Comparison of ENCODE assay signal across 21 cellular contexts in the genomic region with DNA sequence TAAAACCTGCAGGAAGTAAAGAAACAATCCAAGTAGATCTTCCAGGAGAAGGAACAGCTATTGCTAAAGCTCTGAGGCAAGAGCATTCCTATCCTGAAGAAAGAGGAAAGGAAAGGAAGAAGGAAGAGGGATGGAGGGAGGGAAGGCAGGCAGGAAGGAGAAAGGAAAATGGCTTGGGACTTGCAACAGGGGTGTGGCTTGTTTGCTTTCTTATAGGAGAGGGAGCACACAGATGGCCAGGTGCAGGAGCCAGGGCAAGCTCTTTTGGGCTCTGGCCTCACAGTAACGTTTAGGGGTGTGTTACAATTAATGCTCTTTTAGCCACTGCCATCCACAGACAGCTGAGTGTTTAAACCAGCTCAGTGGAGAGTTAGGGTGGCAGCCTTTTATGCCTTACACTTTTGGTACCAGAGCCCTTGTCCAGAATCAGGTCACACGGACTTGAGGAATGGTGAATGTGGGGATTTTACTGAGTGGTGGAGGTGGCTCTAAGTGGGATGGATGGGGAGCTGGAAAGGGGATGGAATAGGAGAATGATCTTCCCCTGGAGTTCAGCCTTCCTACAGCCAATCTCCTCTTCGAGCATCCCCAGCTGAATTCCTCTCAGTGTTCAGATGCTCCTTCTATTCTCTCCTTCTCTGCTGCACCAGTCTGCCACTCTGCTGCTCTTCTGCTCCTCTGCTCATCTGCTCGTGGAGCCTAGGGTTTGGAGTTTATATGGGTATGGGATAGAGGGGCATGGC.
DNase-seq lines count a peak whose midpoint lies in the region; ATAC-seq, FAIRE-seq and TF ChIP-seq lines count a peak whose summit lies in the region.
"Had no signal": no experiment of that assay in that cellular context is flagged by ENCODE, and none has a peak within 500 bp of the region (broad histone marks: within the 10 kb centered on the region; RNA-seq: fewer than 3 reads in every experiment).

No MANE protein-coding gene starts in this region.

- CTCF ChIA-PET in K562 (lab: Yijun Ruan, JAX; ENCODE audit: low intra/inter-chr PET ratio): no interaction called here

- no peak for TF ChIP-seq CTCF in natural killer cell (IDR thresholded peaks at IDR 0.05)
- no peak for TF ChIP-seq CTCF in K562 (IDR thresholded peaks at IDR 0.05 in 2 of 3, conservative IDR thresholded peaks at IDR 0.05 in 1 of 3; ENCODE audit: insufficient read depth in 2 of 3, low read depth in 1 of 3, low read length in 3 of 3)
- no peak for TF ChIP-seq CTCF in GM23338 (conservative IDR thresholded peaks at IDR 0.05; ENCODE audit: low read depth in 2 of 2)

- in situ Hi-C loops in K562 (cut with MboI): no loop called here

- H3K27ac ChIP-seq in K562 (ENCODE audit: extremely low read depth, low read depth, low read length) (no peak overlapping the region), GM23338 (ENCODE audit: low read depth) (no peak overlapping the region)
- H3K27ac ChIP-seq: Peyer's patch had no signal

- H3K4me1 Mint-ChIP-seq in activated CD4-positive, alpha-beta T cell treated with anti-CD3 and anti-CD28 coated beads, Interleukin-2, amount 10 ng/mL, durations not matched to agents 24 days and 14 days: peaks cover 63% of the 10 kb centered on the region
- H3K4me1 Mint-ChIP-seq in natural killer cell treated with Interleukin-12 subunit alpha and Interleukin-12 subunit beta and Interleukin-15 and Interleukin-18, amount 100 ng/mL, for 72 hours (ENCODE audit: low read depth in 2 of 2): peaks cover 34 to 51% of the 10 kb centered on the region in 2 donors
- H3K4me1 Mint-ChIP-seq in natural killer cell (peaks cover 11 to 13% of the 10 kb centered on the region in 2 donors), T-helper 17 cell (peaks cover 21% of the 10 kb centered on the region), GM23338 (peaks cover 5% of the 10 kb centered on the region; the same call in 2 of the 3 replicates)

- TF ChIP-seq POLR2A in K562 (conservative IDR thresholded peaks at IDR 0.05): no peak

- DNase-seq in activated CD4-positive, alpha-beta T cell treated with anti-CD3 and anti-CD28 coated beads, Interleukin-2, amount 10 ng/mL, durations not matched to agents 24 days and 14 days: peak; percentile 53
- DNase-seq in activated CD4-positive, alpha-beta T cell treated with anti-CD3 and anti-CD28 coated beads, Interleukin-2, amount 50 U/mL, for 4 hours: no peak
- no peak for DNase-seq in natural killer cell treated with Interleukin-12 subunit alpha and Interleukin-12 subunit beta and Interleukin-15 and Interleukin-18, amount 100 ng/mL, for 72 hours (ENCODE audit: low spot score)
- no peak for DNase-seq in natural killer cell
- no peak for DNase-seq in K562 (ENCODE audit: extremely low read depth in 1 of 4, low spot score in 3 of 4)
- no peak for DNase-seq in T-helper 17 cell
- no peak for DNase-seq in GM23338 (ENCODE audit: low spot score)
- DNase-seq: Calu3; CD4-positive, alpha-beta memory T cell; DMS53; NCI-H1105 treated with DMSO at 0.1 percent for 48 hours; NCI-H1694; NCI-H2081 treated with DMSO at 0.1 percent for 48 hours; NCI-H748 treated with DMSO at 0.1 percent for 48 hours; NK-92 treated with Interleukin-12 subunit alpha and Interleukin-12 subunit beta, amount 100 ng/mL, for 24 hours; Peyer's patch had no signal

- peaks cover 35% of the 10 kb centered on the region for H3K36me3 Mint-ChIP-seq in activated CD4-positive, alpha-beta T cell treated with anti-CD3 and anti-CD28 coated beads, Interleukin-2, amount 10 ng/mL, durations not matched to agents 24 days and 14 days (ENCODE audit: low read depth)
- H3K36me3 Mint-ChIP-seq in natural killer cell treated with Interleukin-12 subunit alpha and Interleukin-12 subunit beta and Interleukin-15 and Interleukin-18, amount 100 ng/mL, for 72 hours: peaks cover 43% of the 10 kb centered on the region
- H3K36me3 Mint-ChIP-seq in natural killer cell (peaks cover 13% of the 10 kb centered on the region), T-helper 17 cell (ENCODE audit: low read depth) (peaks cover 4% of the 10 kb centered on the region), GM23338 (ENCODE audit: low read depth) (peaks cover 6% of the 10 kb centered on the region; the same call in 2 of the 3 replicates)

- H3K9me1 ChIP-seq in K562 (ENCODE audit: control insufficient read depth, insufficient read depth, low read length): no peaks in the 10 kb centered on the region

- H3K9me3 Mint-ChIP-seq in activated CD4-positive, alpha-beta T cell treated with anti-CD3 and anti-CD28 coated beads, Interleukin-2, amount 10 ng/mL, durations not matched to agents 24 days and 14 days: peaks cover 20% of the 10 kb centered on the region
- peaks cover 12% of the 10 kb centered on the region for H3K9me3 Mint-ChIP-seq in natural killer cell treated with Interleukin-12 subunit alpha and Interleukin-12 subunit beta and Interleukin-15 and Interleukin-18, amount 100 ng/mL, for 72 hours
- H3K9me3 Mint-ChIP-seq in natural killer cell: no peaks in the 10 kb centered on the region
- H3K9me3 Mint-ChIP-seq in GM23338: peaks cover 13% of the 10 kb centered on the region; the same call in 2 of the 3 replicates

- FAIRE-seq in K562 (lab: Jason Lieb, UNC): no peak
- FAIRE-seq: A204.1, GM12891, GM18507 had no signal

- intact Hi-C loops in activated CD4-positive, alpha-beta T cell treated with anti-CD3 and anti-CD28 coated beads, Interleukin-2, amount 10 ng/mL, durations not matched to agents 24 days and 14 days (cut with micrococcal nuclease): loop anchor here (10.0 kb wide), 1 partner anchor 1756 kb away; no protein-coding TSS in a partner anchor
- intact Hi-C loops in natural killer cell (cut with micrococcal nuclease): no loop called here
- intact Hi-C loops in K562 (cut with micrococcal nuclease): no loop called here

- WGBS in K562 (ENCODE audit: insufficient coverage, low coverage, missing lambda C conversion rate): 38% methylated on average over 3 of the region's 4 CpGs

- BruUV-seq in K562 (replicated peaks; lab: Mats Ljungman, UMichigan): no TSS peak

- H3F3A ChIP-seq in GM23338 (replicated peaks; ENCODE audit: low read depth): no peaks in the 10 kb centered on the region

- H3K27me3 ChIP-seq in K562 (ENCODE audit: control insufficient read depth in 2 of 2, insufficient read depth in 2 of 2, low read length in 2 of 2) (no peaks in the 10 kb centered on the region), GM23338 (ENCODE audit: insufficient read depth) (no peaks in the 10 kb centered on the region)
- H3K27me3 ChIP-seq: Peyer's patch had no signal

- H3K9me2 ChIP-seq in GM23338 (ENCODE audit: insufficient read depth): 0 out of 2 replicates have a peak, but pooled peaks cover 4% of the 10 kb centered on the region

- no peak overlapping the region for H2AFZ ChIP-seq in K562 (ENCODE audit: low read depth, low read length)
- H2AFZ ChIP-seq in GM23338: no peak overlapping the region

- POLR2A ChIA-PET in K562 (lab: Yijun Ruan, JAX): interaction anchor here (0.7 kb wide), 1 partner anchor 77 kb away, joined by 3 read pairs; no protein-coding TSS in a partner anchor

- H3K4me3 Mint-ChIP-seq in activated CD4-positive, alpha-beta T cell treated with anti-CD3 and anti-CD28 coated beads, Interleukin-2, amount 10 ng/mL, durations not matched to agents 24 days and 14 days: no peak overlapping the region
- no peak overlapping the region for H3K4me3 Mint-ChIP-seq in natural killer cell treated with Interleukin-12 subunit alpha and Interleukin-12 subunit beta and Interleukin-15 and Interleukin-18, amount 100 ng/mL, for 72 hours
- no peak overlapping the region for H3K4me3 Mint-ChIP-seq in natural killer cell
- H3K4me3 Mint-ChIP-seq in T-helper 17 cell: no peak overlapping the region
- no peak overlapping the region for H3K4me3 Mint-ChIP-seq in GM23338
- H3K4me3 Mint-ChIP-seq: CD4-positive, alpha-beta memory T cell had no signal

- no peak for ATAC-seq in natural killer cell treated with Interleukin-12 subunit alpha and Interleukin-12 subunit beta and Interleukin-15 and Interleukin-18, amount 100 ng/mL, for 72 hours
- ATAC-seq in natural killer cell (no peak), K562 (no peak), T-helper 17 cell (no peak), GM23338 (no peak), HG03039 (IDR thresholded peaks at IDR 0.05; ENCODE audit: unreplicated experiment) (no peak)
- ATAC-seq: Right ventricle myocardium inferior had no signal

- no peaks in the 10 kb centered on the region for H4K20me1 ChIP-seq in K562 (replicated peaks; ENCODE audit: control insufficient read depth, insufficient read depth, low read length)
- no peaks in the 10 kb centered on the region for H4K20me1 ChIP-seq in GM23338 (replicated peaks; ENCODE audit: insufficient read depth)

- H3K27ac Mint-ChIP-seq in activated CD4-positive, alpha-beta T cell treated with anti-CD3 and anti-CD28 coated beads, Interleukin-2, amount 10 ng/mL, durations not matched to agents 24 days and 14 days: peak overlapping the region; percentile 81
- peak overlapping the region; percentile 11 to 49 for H3K27ac Mint-ChIP-seq in natural killer cell treated with Interleukin-12 subunit alpha and Interleukin-12 subunit beta and Interleukin-15 and Interleukin-18, amount 100 ng/mL, for 72 hours
- H3K27ac Mint-ChIP-seq in natural killer cell (no peak overlapping the region), T-helper 17 cell (no peak overlapping the region), GM23338 (no peak overlapping the region)

- H3K9me3 ChIP-seq in K562 (replicated peaks; ENCODE audit: control insufficient read depth, insufficient read depth, low read depth, low read length) (peaks cover 8% of the 10 kb centered on the region), T-helper 17 cell (ENCODE audit: control insufficient read depth, low read length, poor library complexity, severe bottlenecking) (no peaks in the 10 kb centered on the region)

- H3K4me3 ChIP-seq in K562: no peak overlapping the region
- H3K4me3 ChIP-seq in GM23338: no peak overlapping the region
- H3K4me3 ChIP-seq: Peyer's patch had no signal

- no peak for TF ChIP-seq EP300 in K562 (IDR thresholded peaks at IDR 0.05; ENCODE audit: low read length)

- H3K36me3 ChIP-seq in K562 (ENCODE audit: control insufficient read depth, insufficient read depth, low read length) (no peaks in the 10 kb centered on the region), GM23338 (ENCODE audit: insufficient read depth) (no peaks in the 10 kb centered on the region)
- H3K36me3 ChIP-seq: Peyer's patch had no signal

- no peaks in the 10 kb centered on the region for H3K27me3 Mint-ChIP-seq in activated CD4-positive, alpha-beta T cell treated with anti-CD3 and anti-CD28 coated beads, Interleukin-2, amount 10 ng/mL, durations not matched to agents 24 days and 14 days
- H3K27me3 Mint-ChIP-seq in natural killer cell treated with Interleukin-12 subunit alpha and Interleukin-12 subunit beta and Interleukin-15 and Interleukin-18, amount 100 ng/mL, for 72 hours: no peaks in the 10 kb centered on the region
- H3K27me3 Mint-ChIP-seq in natural killer cell (ENCODE audit: low read depth in 2 of 2): peaks cover 0 to 6% of the 10 kb centered on the region in 2 donors
- no peaks in the 10 kb centered on the region for H3K27me3 Mint-ChIP-seq in T-helper 17 cell
- H3K27me3 Mint-ChIP-seq in GM23338 (ENCODE audit: insufficient read depth, low read depth, poor library complexity): no peaks in the 10 kb centered on the region
- H3K27me3 Mint-ChIP-seq: CD4-positive, alpha-beta memory T cell had no signal

- H3K4me2 ChIP-seq in K562 (ENCODE audit: insufficient read depth, low read length) (no peak overlapping the region), GM23338 (no peak overlapping the region)

- H3K79me2 ChIP-seq in K562 (ENCODE audit: control insufficient read depth, insufficient read depth, low read length) (no peaks in the 10 kb centered on the region), GM23338 (replicated peaks; ENCODE audit: insufficient read depth) (no peaks in the 10 kb centered on the region)

- no peak for TF ChIP-seq RAD21 in K562 (CRISPR knock-in tag; conservative IDR thresholded peaks at IDR 0.05 in 1 of 2, IDR thresholded peaks at IDR 0.05 in 1 of 2)

- H3K4me1 ChIP-seq in K562 (replicated peaks in 1 of 2; ENCODE audit: control insufficient read depth in 2 of 2, insufficient read depth in 2 of 2, low read length in 2 of 2) (no peaks in the 10 kb centered on the region), GM23338 (ENCODE audit: insufficient read depth) (peaks cover 7% of the 10 kb centered on the region)
- H3K4me1 ChIP-seq: Peyer's patch had no signal

- no peak overlapping the region for H3K9ac ChIP-seq in K562 (ENCODE audit: insufficient read depth in 1 of 2, low read depth in 2 of 2, low read length in 2 of 2)

Comparison
In these comparisons a context has a peak if more than half of its experiments do, and no peak if none do; other contexts are left out.
1. H3K27ac Mint-ChIP-seq: peak in activated CD4-positive, alpha-beta T cell treated with anti-CD3 and anti-CD28 coated beads, Interleukin-2, amount 10 ng/mL, durations not matched to agents 24 days and 14 days (single experiment) and natural killer cell treated with Interleukin-12 subunit alpha and Interleukin-12 subunit beta and Interleukin-15 and Interleukin-18, amount 100 ng/mL, for 72 hours (2 of 2); none in natural killer cell (0 of 2), T-helper 17 cell (single experiment) and GM23338 (single experiment).